ENCODE assay signal across 17 cellular contexts in the genomic region with DNA sequence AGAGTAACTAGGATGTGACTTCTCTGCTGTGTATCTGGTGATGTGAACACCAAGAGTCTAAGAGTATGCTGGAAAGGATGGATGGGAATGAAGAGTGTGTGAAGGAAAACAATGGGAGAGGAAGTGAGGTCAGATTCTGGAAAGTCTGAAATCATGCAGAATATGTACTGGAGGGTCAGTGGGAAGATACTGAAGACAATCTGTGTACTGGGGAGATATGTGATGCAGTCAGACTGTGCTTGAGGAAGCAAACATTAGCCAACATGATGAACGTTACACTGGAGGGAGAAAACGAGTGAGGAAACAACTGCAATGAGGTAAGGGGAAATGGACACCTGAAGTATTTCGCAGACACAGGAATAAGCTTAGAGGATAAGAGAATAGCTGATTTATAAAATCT.
DNase-seq lines count a peak whose midpoint lies in the region; ATAC-seq and TF ChIP-seq lines count a peak whose summit lies in the region.
"Had no signal": no experiment of that assay in that cellular context is flagged by ENCODE, and none has a peak within 500 bp of the region (broad histone marks: within the 10 kb centered on the region; RNA-seq: fewer than 3 reads in every experiment).

No MANE protein-coding gene starts in this region.

- H3K27ac ChIP-seq in breast epithelium: no peak overlapping the region
- H3K27ac ChIP-seq: Peyer's patch had no signal

- peaks cover 83% of the 10 kb centered on the region for H3K36me3 Mint-ChIP-seq in MCF 10A (ENCODE audit: insufficient read depth, unreplicated experiment)
- H3K36me3 Mint-ChIP-seq in T-helper 17 cell (ENCODE audit: low read depth): peaks cover 12% of the 10 kb centered on the region
- no peaks in the 10 kb centered on the region for H3K36me3 Mint-ChIP-seq in endothelial cell (ENCODE audit: low read depth, unreplicated experiment)

- H3K27me3 ChIP-seq in breast epithelium: no peaks in the 10 kb centered on the region
- H3K27me3 ChIP-seq: Peyer's patch had no signal

- H3K4me1 Mint-ChIP-seq in MCF 10A (ENCODE audit: insufficient read depth, unreplicated experiment): peaks cover 23% of the 10 kb centered on the region
- peaks cover 7% of the 10 kb centered on the region for H3K4me1 Mint-ChIP-seq in T-helper 17 cell
- H3K4me1 Mint-ChIP-seq in endothelial cell (ENCODE audit: unreplicated experiment): no peaks in the 10 kb centered on the region

- no peaks in the 10 kb centered on the region for H3K4me1 ChIP-seq in breast epithelium
- H3K4me1 ChIP-seq: Peyer's patch had no signal

- H3K27me3 Mint-ChIP-seq in MCF 10A (ENCODE audit: insufficient read depth, unreplicated experiment) (no peaks in the 10 kb centered on the region), T-helper 17 cell (no peaks in the 10 kb centered on the region), endothelial cell (ENCODE audit: unreplicated experiment) (no peaks in the 10 kb centered on the region)
- H3K27me3 Mint-ChIP-seq: CD4-positive, alpha-beta memory T cell had no signal

- POLR2A ChIA-PET in MCF 10A (lab: Yijun Ruan, JAX): interaction anchor here (0.6 to 1.2 kb wide), 4 partner anchors 12 to 652 kb away, joined by 3 to 4 read pairs (median 3); no protein-coding TSS in a partner anchor

- H3K4me3 Mint-ChIP-seq in MCF 10A (ENCODE audit: unreplicated experiment): no peak overlapping the region
- H3K4me3 Mint-ChIP-seq in T-helper 17 cell: no peak overlapping the region
- H3K4me3 Mint-ChIP-seq in endothelial cell (ENCODE audit: unreplicated experiment): no peak overlapping the region
- H3K4me3 Mint-ChIP-seq: CD4-positive, alpha-beta memory T cell had no signal

- H3K9me3 Mint-ChIP-seq in MCF 10A (ENCODE audit: unreplicated experiment): no peaks in the 10 kb centered on the region
- H3K9me3 Mint-ChIP-seq in endothelial cell (ENCODE audit: unreplicated experiment): no peaks in the 10 kb centered on the region
- H3K9me3 Mint-ChIP-seq: CD4-positive, alpha-beta memory T cell had no signal

- ATAC-seq in T-helper 17 cell (no peak), HG02610 (IDR thresholded peaks at IDR 0.05; ENCODE audit: unreplicated experiment) (no peak)

- TF ChIP-seq CTCF in MCF 10A (IDR thresholded peaks at IDR 0.05; ENCODE audit: unreplicated experiment) (no peak), breast epithelium (IDR thresholded peaks at IDR 0.05) (no peak), endothelial cell (IDR thresholded peaks at IDR 0.05; ENCODE audit: unreplicated experiment) (no peak)

- BruUV-seq in MCF 10A (replicated peaks; lab: Mats Ljungman, UMichigan): no TSS peak

- no peaks in the 10 kb centered on the region for H3K36me3 ChIP-seq in breast epithelium

- DNase-seq in MCF 10A (ENCODE audit: unreplicated experiment): no peak
- no peak for DNase-seq in breast epithelium (ENCODE audit: low spot score in 2 of 2)
- DNase-seq in T-helper 17 cell: no peak
- no peak for DNase-seq in endothelial cell (ENCODE audit: low spot score)
- no peak for DNase-seq in NOMO-1 (lab: John Stamatoyannopoulos, UW; ENCODE audit: unreplicated experiment in 2 of 2)
- no peak for DNase-seq in DMS114 treated with DMSO at 0.1 percent for 48 hours (lab: John Stamatoyannopoulos, UW; ENCODE audit: unreplicated experiment)
- DNase-seq: AML-193; CD4-positive, alpha-beta memory T cell; DND-41; GDM1; MV-4-11; NCI-H1436; NCI-H2029 treated with DMSO at 0.1 percent for 48 hours; NCI-H510A; Peyer's patch; SHP77 had no signal

- peak overlapping the region; percentile 16 for H3K27ac Mint-ChIP-seq in MCF 10A (ENCODE audit: low read depth, unreplicated experiment)
- peak overlapping the region; percentile 19 for H3K27ac Mint-ChIP-seq in T-helper 17 cell
- H3K27ac Mint-ChIP-seq in endothelial cell (ENCODE audit: unreplicated experiment): peak overlapping the region; percentile 1

- CTCF ChIA-PET in MCF 10A (lab: Yijun Ruan, JAX): interaction anchor here (0.7 kb wide), 1 partner anchor 25 kb away, joined by 3 read pairs; no protein-coding TSS in a partner anchor

- intact Hi-C loops in MCF 10A (cut with micrococcal nuclease) (no loop called here), breast epithelium (cut with DNase I; ENCODE audit: low total_unique reads) (no loop called here)

- H3K9me3 ChIP-seq in breast epithelium (no peaks in the 10 kb centered on the region), T-helper 17 cell (ENCODE audit: control insufficient read depth, low read length, poor library complexity, severe bottlenecking) (no peaks in the 10 kb centered on the region)
- H3K9me3 ChIP-seq: Peyer's patch had no signal

- TF ChIP-seq POLR2A in breast epithelium (IDR thresholded peaks at IDR 0.05): no peak

- no peak overlapping the region for H3K4me3 ChIP-seq in breast epithelium
- H3K4me3 ChIP-seq: Peyer's patch had no signal
